Comparison of ENCODE assay signal across 14 cellular contexts in the genomic region with DNA sequence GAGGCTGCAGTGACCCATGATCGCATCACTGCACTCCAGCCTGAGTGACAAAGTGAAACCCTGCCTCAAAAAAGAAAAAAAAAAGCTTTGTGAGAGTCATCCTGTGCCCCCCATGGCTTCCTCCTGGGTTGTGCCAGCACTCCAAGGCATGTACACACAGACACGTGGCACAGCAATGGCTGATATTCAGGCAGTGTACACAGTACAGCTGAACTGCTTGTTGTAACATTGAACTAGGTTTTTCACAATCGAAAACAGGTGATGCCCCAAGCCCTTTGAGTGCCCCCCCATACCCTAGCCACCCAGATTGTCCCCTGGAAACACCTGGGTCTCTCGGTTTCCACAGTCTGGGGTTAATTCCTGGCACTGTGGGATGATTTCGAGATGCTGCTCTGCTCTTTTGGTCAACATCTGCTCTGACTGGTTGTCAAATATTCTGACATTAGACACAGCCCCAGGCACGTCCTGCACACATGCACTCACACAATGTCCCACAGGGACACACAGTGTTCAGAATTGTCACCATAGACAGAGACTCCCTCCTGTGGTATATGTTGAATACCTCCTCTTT. TPM values are rescaled to one million over a fixed set of nuclear protein-coding genes. Genes with fewer than 3 reads are reported as not detected.
DNase-seq lines count a peak whose midpoint lies in the region; ATAC-seq lines count a peak whose summit lies in the region.
"Had no signal": no experiment of that assay in that cellular context is flagged by ENCODE, and none has a peak within 500 bp of the region (broad histone marks: within the 10 kb centered on the region; RNA-seq: fewer than 3 reads in every experiment).

No MANE protein-coding gene starts in this region.

- DNase-seq in activated naive CD8-positive, alpha-beta T cell treated with anti-CD3 and anti-CD28 coated beads, Interleukin-2, amount 10 ng/mL, durations not matched to agents 7 days and 5 days: no peak
- DNase-seq in activated naive CD8-positive, alpha-beta T cell treated with anti-CD3 and anti-CD28 coated beads, Interleukin-2, amount 50 U/mL, for 24 hours: no peak
- DNase-seq in Karpas-422 (no peak), HK-2 (ENCODE audit: unreplicated experiment) (no peak), left lobe of liver (ENCODE audit: low spot score) (no peak), HAP-1 (ENCODE audit: low spot score in 2 of 2) (no peak)
- no peak for DNase-seq in stimulated activated effector memory CD8-positive, alpha-beta T cell treated with anti-CD3 and anti-CD28 coated beads, Interleukin-12 subunit alpha, Interleukin-12 subunit beta, amount 100 ng/mL, for 72 hours (ENCODE audit: low spot score in 2 of 2)
- DNase-seq: activated effector memory CD4-positive, alpha-beta T cell treated with anti-CD3 and anti-CD28 coated beads, Interleukin-2, amount 50 U/mL, for 16 hours; stimulated activated CD4-positive, alpha-beta T cell treated with anti-CD3 and anti-CD28 coated beads, Interleukin-4, amount 100 ng/mL, for 4 hours; thyroid gland had no signal

- no peak overlapping the region for H3K4me3 Mint-ChIP-seq in activated naive CD8-positive, alpha-beta T cell treated with anti-CD3 and anti-CD28 coated beads, Interleukin-2, amount 10 ng/mL, durations not matched to agents 7 days and 5 days
- H3K4me3 Mint-ChIP-seq in activated naive CD8-positive, alpha-beta T cell treated with anti-CD3 and anti-CD28 coated beads, Interleukin-2, amount 50 U/mL, for 24 hours: no peak overlapping the region
- no peak overlapping the region for H3K4me3 Mint-ChIP-seq in stimulated activated effector memory CD8-positive, alpha-beta T cell treated with anti-CD3 and anti-CD28 coated beads, Interleukin-12 subunit alpha, Interleukin-12 subunit beta, amount 100 ng/mL, for 72 hours

- H3K4me3 ChIP-seq in Karpas-422 (ENCODE audit: low read length) (no peak overlapping the region), HAP-1 (no peak overlapping the region)
- H3K4me3 ChIP-seq: Peyer's patch, thyroid gland had no signal

- peaks cover 6% of the 10 kb centered on the region; the same call in 1 of the 2 replicates for H3K4me1 ChIP-seq in Karpas-422 (ENCODE audit: low read length)
- no peaks in the 10 kb centered on the region for H3K4me1 ChIP-seq in HAP-1
- H3K4me1 ChIP-seq: parathyroid adenoma, thyroid gland had no signal

- H3K36me3 Mint-ChIP-seq in activated naive CD8-positive, alpha-beta T cell treated with anti-CD3 and anti-CD28 coated beads, Interleukin-2, amount 10 ng/mL, durations not matched to agents 7 days and 5 days: peaks cover 18% of the 10 kb centered on the region
- H3K36me3 Mint-ChIP-seq in activated naive CD8-positive, alpha-beta T cell treated with anti-CD3 and anti-CD28 coated beads, Interleukin-2, amount 50 U/mL, for 24 hours (ENCODE audit: low read depth): peaks cover 22% of the 10 kb centered on the region
- H3K36me3 Mint-ChIP-seq in stimulated activated effector memory CD8-positive, alpha-beta T cell treated with anti-CD3 and anti-CD28 coated beads, Interleukin-12 subunit alpha, Interleukin-12 subunit beta, amount 100 ng/mL, for 72 hours: peaks cover 39% of the 10 kb centered on the region

- ATAC-seq in activated naive CD8-positive, alpha-beta T cell treated with anti-CD3 and anti-CD28 coated beads, Interleukin-2, amount 10 ng/mL, durations not matched to agents 7 days and 5 days (ENCODE audit: low read depth): peak; percentile 41
- no peak for ATAC-seq in activated naive CD8-positive, alpha-beta T cell treated with anti-CD3 and anti-CD28 coated beads, Interleukin-2, amount 50 U/mL, for 24 hours
- ATAC-seq in GM21825 (IDR thresholded peaks at IDR 0.05; ENCODE audit: unreplicated experiment) (peak; percentile 59), left lobe of liver (no peak)
- ATAC-seq in stimulated activated effector memory CD8-positive, alpha-beta T cell treated with anti-CD3 and anti-CD28 coated beads, Interleukin-12 subunit alpha, Interleukin-12 subunit beta, amount 100 ng/mL, for 72 hours: no peak

- H3K9me3 ChIP-seq in Karpas-422 (ENCODE audit: low read length): no peaks in the 10 kb centered on the region
- no peaks in the 10 kb centered on the region for H3K9me3 ChIP-seq in HAP-1
- H3K9me3 ChIP-seq: Peyer's patch, thyroid gland had no signal

- H3K27ac ChIP-seq in Karpas-422 (ENCODE audit: low read length): no peak overlapping the region
- H3K27ac ChIP-seq: parathyroid adenoma, thyroid gland had no signal

- peak overlapping the region; percentile 61 for H3K27ac Mint-ChIP-seq in activated naive CD8-positive, alpha-beta T cell treated with anti-CD3 and anti-CD28 coated beads, Interleukin-2, amount 10 ng/mL, durations not matched to agents 7 days and 5 days
- H3K27ac Mint-ChIP-seq in activated naive CD8-positive, alpha-beta T cell treated with anti-CD3 and anti-CD28 coated beads, Interleukin-2, amount 50 U/mL, for 24 hours: no peak overlapping the region
- peak overlapping the region; percentile 41 for H3K27ac Mint-ChIP-seq in stimulated activated effector memory CD8-positive, alpha-beta T cell treated with anti-CD3 and anti-CD28 coated beads, Interleukin-12 subunit alpha, Interleukin-12 subunit beta, amount 100 ng/mL, for 72 hours

- no peaks in the 10 kb centered on the region for H3K79me2 ChIP-seq in Karpas-422 (ENCODE audit: low read length)
- H3K79me2 ChIP-seq: parathyroid adenoma had no signal

- peaks cover 6% of the 10 kb centered on the region for H3K4me1 Mint-ChIP-seq in activated naive CD8-positive, alpha-beta T cell treated with anti-CD3 and anti-CD28 coated beads, Interleukin-2, amount 10 ng/mL, durations not matched to agents 7 days and 5 days
- H3K4me1 Mint-ChIP-seq in activated naive CD8-positive, alpha-beta T cell treated with anti-CD3 and anti-CD28 coated beads, Interleukin-2, amount 50 U/mL, for 24 hours: no peaks in the 10 kb centered on the region
- no peaks in the 10 kb centered on the region for H3K4me1 Mint-ChIP-seq in stimulated activated effector memory CD8-positive, alpha-beta T cell treated with anti-CD3 and anti-CD28 coated beads, Interleukin-12 subunit alpha, Interleukin-12 subunit beta, amount 100 ng/mL, for 72 hours

- peak overlapping the region; percentile 24; the same call in 1 of the 2 replicates for H3K9ac ChIP-seq in Karpas-422 (ENCODE audit: low read length)
- H3K9ac ChIP-seq: parathyroid adenoma had no signal

- H3K4me2 ChIP-seq in Karpas-422 (ENCODE audit: low read depth, low read length, poor library complexity, severe bottlenecking): no peak overlapping the region

- no peaks in the 10 kb centered on the region for H3K27me3 Mint-ChIP-seq in activated naive CD8-positive, alpha-beta T cell treated with anti-CD3 and anti-CD28 coated beads, Interleukin-2, amount 10 ng/mL, durations not matched to agents 7 days and 5 days
- H3K27me3 Mint-ChIP-seq in activated naive CD8-positive, alpha-beta T cell treated with anti-CD3 and anti-CD28 coated beads, Interleukin-2, amount 50 U/mL, for 24 hours: no peaks in the 10 kb centered on the region

- in situ Hi-C loops in HAP-1 (cut with MboI; ENCODE audit: low sequenced_read_pairs): no loop called here

- no peak overlapping the region for H2AFZ ChIP-seq in Karpas-422 (ENCODE audit: low read length)
- H2AFZ ChIP-seq: parathyroid adenoma had no signal

- H3K36me3 ChIP-seq in Karpas-422 (ENCODE audit: insufficient read depth, low read length) (peaks cover 8% of the 10 kb centered on the region; the same call in 1 of the 2 replicates), HAP-1 (replicated peaks) (peaks cover 13% of the 10 kb centered on the region)

- H4K20me1 ChIP-seq in Karpas-422 (ENCODE audit: insufficient read depth, low read depth, low read length): no peaks in the 10 kb centered on the region

- H3K27me3 ChIP-seq in Karpas-422 (ENCODE audit: low read length): no peaks in the 10 kb centered on the region
- H3K27me3 ChIP-seq in HAP-1 (ENCODE audit: low read depth): no peaks in the 10 kb centered on the region
- H3K27me3 ChIP-seq: Peyer's patch, thyroid gland had no signal

- no peaks in the 10 kb centered on the region for H3K9me2 ChIP-seq in Karpas-422 (replicated peaks; ENCODE audit: insufficient read depth, low read length)

- H3K9me3 Mint-ChIP-seq in activated naive CD8-positive, alpha-beta T cell treated with anti-CD3 and anti-CD28 coated beads, Interleukin-2, amount 10 ng/mL, durations not matched to agents 7 days and 5 days: no peaks in the 10 kb centered on the region
- no peaks in the 10 kb centered on the region for H3K9me3 Mint-ChIP-seq in activated naive CD8-positive, alpha-beta T cell treated with anti-CD3 and anti-CD28 coated beads, Interleukin-2, amount 50 U/mL, for 24 hours
- no peaks in the 10 kb centered on the region for H3K9me3 Mint-ChIP-seq in stimulated activated effector memory CD8-positive, alpha-beta T cell treated with anti-CD3 and anti-CD28 coated beads, Interleukin-12 subunit alpha, Interleukin-12 subunit beta, amount 100 ng/mL, for 72 hours

- POLR2A ChIA-PET in activated naive CD8-positive, alpha-beta T cell treated with anti-CD3 and anti-CD28 coated beads, Interleukin-2, amount 10 ng/mL, durations not matched to agents 7 days and 5 days (lab: Charles Lee): interaction anchor here (1.9 kb wide), 1 partner anchor 15 kb away, joined by 8 read pairs; a partner anchor contains a TSS

RNA-seq across cellular contexts. Expression of a gene that starts 9.2 kb away (rescaled TPM):
- total RNA-seq in activated naive CD8-positive, alpha-beta T cell treated with anti-CD3 and anti-CD28 coated beads, Interleukin-2, amount 10 ng/mL, durations not matched to agents 7 days and 5 days: not detected
- total RNA-seq in Karpas-422 (2014; rRNA removed; shearing (Covaris generic); ENCODE audit: low replicate concordance): not detected in 2 replicates
- total RNA-seq in left lobe of liver: not detected
- total RNA-seq: lower leg skin, thyroid gland had no signal

RNA-seq across cellular contexts. Expression of a gene that starts 15.3 kb away (rescaled TPM):
- total RNA-seq in activated naive CD8-positive, alpha-beta T cell treated with anti-CD3 and anti-CD28 coated beads, Interleukin-2, amount 10 ng/mL, durations not matched to agents 7 days and 5 days: 10 to 100 TPM; 63.8 to 73.2 TPM
- total RNA-seq in Karpas-422 (2014; rRNA removed; shearing (Covaris generic); ENCODE audit: low replicate concordance): 55.6 and 111 TPM in 2 replicates
- 51.0 TPM for total RNA-seq in left lobe of liver

RNA-seq across cellular contexts. Expression of a gene that starts 15.7 kb away (rescaled TPM):
- 10 to 100 TPM; 96.1 to 97.1 TPM for total RNA-seq in activated naive CD8-positive, alpha-beta T cell treated with anti-CD3 and anti-CD28 coated beads, Interleukin-2, amount 10 ng/mL, durations not matched to agents 7 days and 5 days
- total RNA-seq in Karpas-422 (2014; rRNA removed; shearing (Covaris generic); ENCODE audit: low replicate concordance): 53.4 and 57.1 TPM in 2 replicates
- 20.0 TPM for total RNA-seq in left lobe of liver

RNA-seq across cellular contexts. Expression of a gene that starts 41.1 kb away (rescaled TPM):
- 10 to 100 TPM; 47.4 to 48.2 TPM for total RNA-seq in activated naive CD8-positive, alpha-beta T cell treated with anti-CD3 and anti-CD28 coated beads, Interleukin-2, amount 10 ng/mL, durations not matched to agents 7 days and 5 days
- 30.7 and 51.4 TPM in 2 replicates for total RNA-seq in Karpas-422 (2014; rRNA removed; shearing (Covaris generic); ENCODE audit: low replicate concordance)
- 24.3 TPM for total RNA-seq in left lobe of liver

Comparison
In these comparisons a context has a peak if more than half of its experiments do, and no peak if none do; other contexts are left out.
1. ATAC-seq: peak in activated naive CD8-positive, alpha-beta T cell treated with anti-CD3 and anti-CD28 coated beads, Interleukin-2, amount 10 ng/mL, durations not matched to agents 7 days and 5 days (single experiment) and GM21825 (single experiment); none in activated naive CD8-positive, alpha-beta T cell treated with anti-CD3 and anti-CD28 coated beads, Interleukin-2, amount 50 U/mL, for 24 hours (single experiment), stimulated activated effector memory CD8-positive, alpha-beta T cell treated with anti-CD3 and anti-CD28 coated beads, Interleukin-12 subunit alpha, Interleukin-12 subunit beta, amount 100 ng/mL, for 72 hours (single experiment) and left lobe of liver (single experiment).